25 cellular contexts compared by ENCODE assay signal in genomic region chr2:973129-973528, GRCh38. TPM values are rescaled to one million over a fixed set of nuclear protein-coding genes. Genes with fewer than 3 reads are reported as not detected.
DNase-seq lines count a peak whose midpoint lies in the region; ATAC-seq and TF ChIP-seq lines count a peak whose summit lies in the region.
"Had no signal": no experiment of that assay in that cellular context is flagged by ENCODE, and none has a peak within 500 bp of the region (broad histone marks: within the 10 kb centered on the region; RNA-seq: fewer than 3 reads in every experiment).

No MANE protein-coding gene starts in this region.

- H2BK120ac ChIP-seq in IMR-90 (ENCODE audit: low read depth, low read length): no peak overlapping the region

- no peak overlapping the region for H3K14ac ChIP-seq in IMR-90 (replicated peaks; ENCODE audit: low read depth, low read length)

- no CpG with 5 or more reads among the region's 3 CpGs for WGBS in IMR-90 (ENCODE audit: extremely low coverage in 2 of 2, insufficient read length in 1 of 2), 2 experiments
- WGBS in esophagus squamous epithelium, 2 donors: 72 to 82% methylated on average over 3 of the region's 3 CpGs

- dilution Hi-C loops in IMR-90 (cut with HindIII; ENCODE audit: low sequenced_read_pairs, unreplicated experiment): no loop called here

- no peak overlapping the region for H2AFZ ChIP-seq in IMR-90 (replicated peaks; ENCODE audit: low read length, poor library complexity)
- H2AFZ ChIP-seq: GM23338 had no signal

- peaks cover 27% of the 10 kb centered on the region for H3K27me3 Mint-ChIP-seq in activated naive CD4-positive, alpha-beta T cell treated with anti-CD3 and anti-CD28 coated beads, Interleukin-2, amount 10 ng/mL, durations not matched to agents 7 days and 5 days
- H3K27me3 Mint-ChIP-seq in activated naive CD8-positive, alpha-beta T cell: no peaks in the 10 kb centered on the region
- H3K27me3 Mint-ChIP-seq in naive thymus-derived CD8-positive, alpha-beta T cell: peaks cover 0 to 2% (median 0%) of the 10 kb centered on the region in 5 donors

- no peak overlapping the region for H4K5ac ChIP-seq in IMR-90 (ENCODE audit: low read depth, low read length)

- H2BK5ac ChIP-seq in IMR-90 (ENCODE audit: low read depth, low read length, poor library complexity, severe bottlenecking): no peak overlapping the region

- H4K8ac ChIP-seq in IMR-90 (ENCODE audit: low read depth in 2 of 2, low read length in 2 of 2): no peak overlapping the region

- in situ Hi-C loops in IMR-90 (cut with MboI; ENCODE audit: low sequenced_read_pairs): no loop called here

- no peak overlapping the region for H2AK9ac ChIP-seq in IMR-90 (replicated peaks; ENCODE audit: low read depth, low read length, poor library complexity)

- no peak overlapping the region for H4K91ac ChIP-seq in IMR-90 (ENCODE audit: insufficient read depth, low read depth, low read length)

- H3K4me3 Mint-ChIP-seq in activated naive CD4-positive, alpha-beta T cell treated with anti-CD3 and anti-CD28 coated beads, Interleukin-2, amount 10 ng/mL, durations not matched to agents 7 days and 5 days: no peak overlapping the region
- H3K4me3 Mint-ChIP-seq in activated naive CD8-positive, alpha-beta T cell: peak overlapping the region; percentile 46
- peak overlapping the region in 6 of 10 donors; percentile 27 to 85 (median 67) for H3K4me3 Mint-ChIP-seq in naive thymus-derived CD8-positive, alpha-beta T cell
- H3K4me3 Mint-ChIP-seq: GM23338, HFFc6 had no signal

- no peak overlapping the region for H3K56ac ChIP-seq in IMR-90 (ENCODE audit: extremely low read depth, insufficient read depth, low read length)

- no peaks in the 10 kb centered on the region for H3K4me1 ChIP-seq in IMR-90 (ENCODE audit: control insufficient read depth, insufficient read depth, low read length)
- peaks cover 0 to 9% (median 0%) of the 10 kb centered on the region in 3 donors for H3K4me1 ChIP-seq in esophagus squamous epithelium

- TF ChIP-seq POLR2A in IMR-90 (IDR thresholded peaks at IDR 0.05; ENCODE audit: low read depth, low read length) (no peak), esophagus squamous epithelium (IDR thresholded peaks at IDR 0.05) (no peak)

- no peak overlapping the region for H3K23ac ChIP-seq in IMR-90 (ENCODE audit: low read depth, low read length)

- DNase-seq in activated naive CD4-positive, alpha-beta T cell treated with anti-CD3 and anti-CD28 coated beads, Interleukin-2, amount 10 ng/mL, durations not matched to agents 7 days and 5 days: no peak
- DNase-seq in activated naive CD4-positive, alpha-beta T cell treated with anti-CD3 and anti-CD28 coated beads, Interleukin-2, amount 50 U/mL, for 16 hours: no peak
- DNase-seq in IMR-90 (no peak), H7 (no peak), esophagus squamous epithelium (lab: John Stamatoyannopoulos, UW) (no peak)
- no peak for DNase-seq in naive thymus-derived CD8-positive, alpha-beta T cell
- DNase-seq: C1 segment of cervical spinal cord; CD4-positive, alpha-beta memory T cell; DMS 273 treated with DMSO at 0.1 percent for 48 hours; DMS79; GF-D8; HFFc6; MG63; NCI-H1417; NCI-H1694; NCI-H2029 treated with DMSO at 0.1 percent for 48 hours; NCI-H446 treated with DMSO at 0.1 percent for 48 hours; NCI-H526 treated with DMSO at 0.1 percent for 48 hours; Right ventricle myocardium superior; RPMI8226 had no signal

- TF ChIP-seq CTCF in IMR-90 (conservative IDR thresholded peaks at IDR 0.05; ENCODE audit: low read depth, low read length) (no peak), esophagus squamous epithelium (IDR thresholded peaks at IDR 0.05) (no peak)

- ATAC-seq in IMR-90 (ENCODE audit: low read depth): no peak
- no peak for ATAC-seq in naive thymus-derived CD8-positive, alpha-beta T cell
- ATAC-seq: GM23338 had no signal

- no peaks in the 10 kb centered on the region for H3K36me3 ChIP-seq in IMR-90 (ENCODE audit: control insufficient read depth, insufficient read depth, low read length)
- H3K36me3 ChIP-seq in H7 (replicated peaks; ENCODE audit: control insufficient read depth, insufficient read depth, low read length): no peaks in the 10 kb centered on the region
- H3K36me3 ChIP-seq in esophagus squamous epithelium: no peaks in the 10 kb centered on the region
- H3K36me3 ChIP-seq: HAP-1, MG63, SJSA1 had no signal

- no peaks in the 10 kb centered on the region for H3K79me1 ChIP-seq in IMR-90 (ENCODE audit: low read depth in 1 of 2, low read length in 2 of 2)

- H4K20me1 ChIP-seq in IMR-90 (ENCODE audit: insufficient read depth, low read length): no peaks in the 10 kb centered on the region

- CTCF ChIA-PET in activated naive CD4-positive, alpha-beta T cell treated with anti-CD3 and anti-CD28 coated beads, Interleukin-2, amount 10 ng/mL, durations not matched to agents 7 days and 5 days (lab: Charles Lee): no interaction called here
- CTCF ChIA-PET in IMR-90 (lab: Yijun Ruan, JAX): no interaction called here

- peak overlapping the region; percentile 66 for H3K27ac Mint-ChIP-seq in activated naive CD4-positive, alpha-beta T cell treated with anti-CD3 and anti-CD28 coated beads, Interleukin-2, amount 10 ng/mL, durations not matched to agents 7 days and 5 days
- peak overlapping the region; percentile 34 for H3K27ac Mint-ChIP-seq in activated naive CD8-positive, alpha-beta T cell
- H3K27ac Mint-ChIP-seq in naive thymus-derived CD8-positive, alpha-beta T cell: peak overlapping the region; percentile 7 to 96 (median 85)
- H3K27ac Mint-ChIP-seq: GM23338, HFFc6 had no signal

- H3K4ac ChIP-seq in IMR-90 (ENCODE audit: low read depth, low read length): no peak overlapping the region

- no peak overlapping the region for H2AK5ac ChIP-seq in IMR-90 (ENCODE audit: low read depth, low read length)

- intact Hi-C loops in IMR-90 (cut with micrococcal nuclease): no loop called here
- intact Hi-C loops in esophagus squamous epithelium (cut with DNase I): no loop called here

- no peak overlapping the region for H3K4me2 ChIP-seq in IMR-90 (ENCODE audit: low read depth, low read length)
- H3K4me2 ChIP-seq: GM23338 had no signal

- POLR2A ChIA-PET in IMR-90 (lab: Charles Lee; ENCODE audit: unreplicated experiment): no interaction called here
- POLR2A ChIA-PET in naive thymus-derived CD8-positive, alpha-beta T cell (lab: Charles Lee): interaction anchor here (0.9 to 4.4 kb wide), 4 partner anchors 12 to 25 kb away, joined by 4 to 56 read pairs (median 10); partner anchors contain the start of gene SNTG2

- peaks cover 20% of the 10 kb centered on the region for H3K36me3 Mint-ChIP-seq in activated naive CD4-positive, alpha-beta T cell treated with anti-CD3 and anti-CD28 coated beads, Interleukin-2, amount 10 ng/mL, durations not matched to agents 7 days and 5 days
- peaks cover 23% of the 10 kb centered on the region for H3K36me3 Mint-ChIP-seq in activated naive CD8-positive, alpha-beta T cell
- peaks cover 0 to 21% (median 10%) of the 10 kb centered on the region in 3 donors for H3K36me3 Mint-ChIP-seq in naive thymus-derived CD8-positive, alpha-beta T cell

- H3K9ac ChIP-seq in IMR-90 (ENCODE audit: low read depth, low read length): no peak overlapping the region

- no peak for TF ChIP-seq RAD21 in IMR-90 (IDR thresholded peaks at IDR 0.05; ENCODE audit: low read length)

- peaks cover 16% of the 10 kb centered on the region for H3K9me3 Mint-ChIP-seq in activated naive CD4-positive, alpha-beta T cell treated with anti-CD3 and anti-CD28 coated beads, Interleukin-2, amount 10 ng/mL, durations not matched to agents 7 days and 5 days
- peaks cover 15% of the 10 kb centered on the region for H3K9me3 Mint-ChIP-seq in activated naive CD8-positive, alpha-beta T cell (ENCODE audit: low read depth)
- H3K9me3 Mint-ChIP-seq in naive thymus-derived CD8-positive, alpha-beta T cell: peaks cover 0 to 27% (median 10%) of the 10 kb centered on the region in 9 donors

- H3K27ac ChIP-seq in IMR-90 (ENCODE audit: insufficient read depth, low read length) (no peak overlapping the region), esophagus squamous epithelium (no peak overlapping the region)
- H3K27ac ChIP-seq: SJSA1 had no signal

- H3K27me3 ChIP-seq in IMR-90 (ENCODE audit: control insufficient read depth, insufficient read depth, low read length) (no peaks in the 10 kb centered on the region), H7 (ENCODE audit: control insufficient read depth, insufficient read depth, low read length) (no peaks in the 10 kb centered on the region), esophagus squamous epithelium (peaks cover 0 to 11% (median 0%) of the 10 kb centered on the region in 4 donors)
- H3K27me3 ChIP-seq: MG63, SJSA1 had no signal

- H2BK15ac ChIP-seq in IMR-90 (ENCODE audit: low read depth, low read length): no peak overlapping the region

- H3K18ac ChIP-seq in IMR-90 (ENCODE audit: low read depth, low read length): no peak overlapping the region

- H3K9me3 ChIP-seq in IMR-90 (ENCODE audit: control insufficient read depth, insufficient read depth, low read length) (peaks cover 4% of the 10 kb centered on the region; the same call in 1 of the 2 replicates), esophagus squamous epithelium (peaks cover 0 to 8% (median 4%) of the 10 kb centered on the region in 3 donors)
- H3K9me3 ChIP-seq: MG63 had no signal

- no peak overlapping the region for H2BK20ac ChIP-seq in IMR-90 (ENCODE audit: low read depth, low read length)

- H3K4me1 Mint-ChIP-seq in activated naive CD4-positive, alpha-beta T cell treated with anti-CD3 and anti-CD28 coated beads, Interleukin-2, amount 10 ng/mL, durations not matched to agents 7 days and 5 days: peaks cover 38% of the 10 kb centered on the region
- peaks cover 72% of the 10 kb centered on the region for H3K4me1 Mint-ChIP-seq in activated naive CD8-positive, alpha-beta T cell (ENCODE audit: low read depth)
- peaks cover 29 to 78% (median 68%) of the 10 kb centered on the region in 4 donors for H3K4me1 Mint-ChIP-seq in naive thymus-derived CD8-positive, alpha-beta T cell

- H3K9me1 ChIP-seq in IMR-90 (ENCODE audit: insufficient read depth, low read length): no peaks in the 10 kb centered on the region

- no TSS peak for BruUV-seq in IMR-90 (replicated peaks; lab: Mats Ljungman, UMichigan)

- H3K4me3 ChIP-seq in IMR-90 (ENCODE audit: insufficient read depth, low read depth, low read length) (no peak overlapping the region), H7 (ENCODE audit: insufficient read depth, low read depth, low read length) (no peak overlapping the region), esophagus squamous epithelium (no peak overlapping the region)
- H3K4me3 ChIP-seq: GM23338, HAP-1, MG63, SJSA1 had no signal

TF ChIP-seq in IMR-90, 13 proteins besides CTCF, POLR2A, EP300 and RAD21 (continues in another document):
- no peak for TF ChIP-seq MXI1 (IDR thresholded peaks at IDR 0.05; ENCODE audit: borderline replicate concordance, low read depth, low read length)

RNA-seq across cellular contexts. Expression of gene SNTG2, which starts 22.5 kb away (rescaled TPM):
- total RNA-seq in IMR-90 (2012; rRNA removed): under 0.01 and 0.56 TPM in 2 replicates
- 0.17 TPM in 1 of 2 replicates, not detected in the other for polyA plus RNA-seq in IMR-90 (2012; rRNA removed)
- polyA plus RNA-seq in IMR-90 (2012; cell fraction: cytosol; rRNA removed): 0.05 TPM in 1 of 2 replicates, not detected in the other
- 0.12 and 0.16 TPM in 2 replicates for polyA plus RNA-seq in IMR-90 (2012; cell fraction: nucleus; rRNA removed; ENCODE audit: low replicate concordance)
- total RNA-seq in naive thymus-derived CD8-positive, alpha-beta T cell: 1 to 10 TPM; 4.2 to 8.8 TPM
- 1 to 10 TPM in 1 of 3 donors, under 1 TPM in 2; 0.66 to 1.2 (median 0.94) TPM for polyA plus RNA-seq in naive thymus-derived CD8-positive, alpha-beta T cell
- 1.5 and 2.1 TPM in 2 replicates for total RNA-seq in H7 (2014; rRNA removed; shearing (Covaris generic))
- total RNA-seq in esophagus squamous epithelium: 1 to 10 TPM in 3 of 4 donors, not detected in 1; 1.7 to 5.9 (median 2.0) TPM
- total RNA-seq: HFFc6, LHCN-M2 had no signal

Comparison
In these comparisons a context has a peak if more than half of its experiments do, and no peak if none do; other contexts are left out.
1. H3K27ac Mint-ChIP-seq: peak in every context shown above with its lines; median percentile 85 in naive thymus-derived CD8-positive, alpha-beta T cell; 66 in activated naive CD4-positive, alpha-beta T cell treated with anti-CD3 and anti-CD28 coated beads, Interleukin-2, amount 10 ng/mL, durations not matched to agents 7 days and 5 days; 34 in activated naive CD8-positive, alpha-beta T cell.